ENCODE assay signal across 1 cellular context in genomic region chr12:65590318-65590717, GRCh38.
TF ChIP-seq lines count a peak whose summit lies in the region.

No MANE protein-coding gene starts in this region.

TF ChIP-seq in HEK293, 187 proteins besides CTCF, POLR2A, EP300 and RAD21 (continued from another document and continues in another):
- TF ChIP-seq PRDM6 (tag by site-specific recombination; IDR thresholded peaks at IDR 0.05) (peak; percentile 88), ZBTB17 (tag by site-specific recombination; IDR thresholded peaks at IDR 0.05) (no peak), ZNF658 (tag by site-specific recombination; IDR thresholded peaks at IDR 0.05) (no peak), HOXC10 (CRISPR knock-in tag; IDR thresholded peaks at IDR 0.05) (no peak), ZNF600 (tag by site-specific recombination; IDR thresholded peaks at IDR 0.05) (peak; percentile 54; the same call in 1 of the 2 replicates), ZBTB7A (tag by site-specific recombination; IDR thresholded peaks at IDR 0.05; ENCODE audit: low read depth) (no peak), ZXDB (tag by site-specific recombination; IDR thresholded peaks at IDR 0.05) (no peak), ZNF335 (tag by site-specific recombination; conservative IDR thresholded peaks at IDR 0.05) (peak; percentile 25; the same call in 1 of the 2 replicates), HOXA7 (CRISPR knock-in tag; IDR thresholded peaks at IDR 0.05; ENCODE audit: borderline replicate concordance) (no peak), ZNF133 (tag by site-specific recombination; IDR thresholded peaks at IDR 0.05) (no peak), ZNF394 (tag by site-specific recombination; IDR thresholded peaks at IDR 0.05; ENCODE audit: borderline replicate concordance) (no peak), KLF16 (tag by site-specific recombination; IDR thresholded peaks at IDR 0.05) (no peak), ZNF623 (tag by site-specific recombination; IDR thresholded peaks at IDR 0.05) (no peak), ZNF518A (tag by site-specific recombination; conservative IDR thresholded peaks at IDR 0.05; ENCODE audit: low read depth) (no peak), ZNF302 (tag by site-specific recombination; IDR thresholded peaks at IDR 0.05; ENCODE audit: low read depth) (no peak), ZNF416 (tag by site-specific recombination; IDR thresholded peaks at IDR 0.05) (no peak), KLF1 (tag by site-specific recombination; IDR thresholded peaks at IDR 0.05) (no peak), ZNF214 (tag by site-specific recombination; IDR thresholded peaks at IDR 0.05; ENCODE audit: borderline replicate concordance) (no peak), ZNF341 (tag by site-specific recombination; IDR thresholded peaks at IDR 0.05; ENCODE audit: low read depth) (no peak), ZNF211 (tag by site-specific recombination; IDR thresholded peaks at IDR 0.05; ENCODE audit: low read depth) (no peak), ZNF223 (tag by site-specific recombination; IDR thresholded peaks at IDR 0.05) (no peak), ZNF621 (tag by site-specific recombination; IDR thresholded peaks at IDR 0.05) (no peak), ZNF2 (tag by site-specific recombination; IDR thresholded peaks at IDR 0.05) (no peak), ZNF19 (tag by site-specific recombination; IDR thresholded peaks at IDR 0.05; ENCODE audit: low read depth) (no peak), ZNF37A (tag by site-specific recombination; IDR thresholded peaks at IDR 0.05) (no peak), PRDM1 (tag by site-specific recombination; IDR thresholded peaks at IDR 0.05) (no peak), ZFHX2 (tag by site-specific recombination; conservative IDR thresholded peaks at IDR 0.05) (peak; percentile 50), ZNF114 (tag by site-specific recombination; IDR thresholded peaks at IDR 0.05) (no peak), ZNF585B (tag by site-specific recombination; IDR thresholded peaks at IDR 0.05) (no peak), ZNF792 (tag by site-specific recombination; IDR thresholded peaks at IDR 0.05) (no peak), ZEB2 (tag by site-specific recombination; IDR thresholded peaks at IDR 0.05) (0 out of 2 replicates have a peak, but pooled peaks have one; percentile 22), SP7 (tag by site-specific recombination; IDR thresholded peaks at IDR 0.05) (no peak), SETDB1 (IDR thresholded peaks at IDR 0.05; ENCODE audit: insufficient read length, low read length) (no peak), ZNF148 (tag by site-specific recombination; IDR thresholded peaks at IDR 0.05; ENCODE audit: borderline replicate concordance) (no peak), ZNF48 (tag by site-specific recombination; IDR thresholded peaks at IDR 0.05) (no peak), ZFP37 (tag by site-specific recombination; IDR thresholded peaks at IDR 0.05) (no peak), ZNF514 (tag by site-specific recombination; IDR thresholded peaks at IDR 0.05) (no peak), ZNF626 (tag by site-specific recombination; IDR thresholded peaks at IDR 0.05) (no peak), BCL11A (tag by site-specific recombination; IDR thresholded peaks at IDR 0.05; ENCODE audit: low read depth) (no peak), ZNF202 (tag by site-specific recombination; IDR thresholded peaks at IDR 0.05; ENCODE audit: borderline replicate concordance) (no peak), SCRT2 (tag by site-specific recombination; IDR thresholded peaks at IDR 0.05) (peak; percentile 93), GLIS2 (tag by site-specific recombination; IDR thresholded peaks at IDR 0.05) (no peak), ZNF221 (tag by site-specific recombination; IDR thresholded peaks at IDR 0.05; ENCODE audit: borderline replicate concordance) (no peak), ZNF529 (tag by site-specific recombination; IDR thresholded peaks at IDR 0.05; ENCODE audit: insufficient replicate concordance) (no peak), ZNF624 (tag by site-specific recombination; IDR thresholded peaks at IDR 0.05) (no peak), ZNF596 (tag by site-specific recombination; IDR thresholded peaks at IDR 0.05) (no peak), ZNF558 (tag by site-specific recombination; IDR thresholded peaks at IDR 0.05) (no peak; the same call in 1 of the 2 replicates), REST (tag by site-specific recombination; IDR thresholded peaks at IDR 0.05) (peak; percentile 69; the same call in 1 of the 2 replicates), ZNF670 (tag by site-specific recombination; IDR thresholded peaks at IDR 0.05; ENCODE audit: low read depth) (no peak), TRIM28 (IDR thresholded peaks at IDR 0.05; ENCODE audit: borderline replicate concordance, low read length) (no peak), PRDM4 (tag by site-specific recombination; IDR thresholded peaks at IDR 0.05) (peak; percentile 53), ZNF138 (tag by site-specific recombination; IDR thresholded peaks at IDR 0.05; ENCODE audit: borderline replicate concordance) (no peak), ZNF184 (tag by site-specific recombination; IDR thresholded peaks at IDR 0.05) (no peak)
- TF ChIP-seq, protein P1, sequence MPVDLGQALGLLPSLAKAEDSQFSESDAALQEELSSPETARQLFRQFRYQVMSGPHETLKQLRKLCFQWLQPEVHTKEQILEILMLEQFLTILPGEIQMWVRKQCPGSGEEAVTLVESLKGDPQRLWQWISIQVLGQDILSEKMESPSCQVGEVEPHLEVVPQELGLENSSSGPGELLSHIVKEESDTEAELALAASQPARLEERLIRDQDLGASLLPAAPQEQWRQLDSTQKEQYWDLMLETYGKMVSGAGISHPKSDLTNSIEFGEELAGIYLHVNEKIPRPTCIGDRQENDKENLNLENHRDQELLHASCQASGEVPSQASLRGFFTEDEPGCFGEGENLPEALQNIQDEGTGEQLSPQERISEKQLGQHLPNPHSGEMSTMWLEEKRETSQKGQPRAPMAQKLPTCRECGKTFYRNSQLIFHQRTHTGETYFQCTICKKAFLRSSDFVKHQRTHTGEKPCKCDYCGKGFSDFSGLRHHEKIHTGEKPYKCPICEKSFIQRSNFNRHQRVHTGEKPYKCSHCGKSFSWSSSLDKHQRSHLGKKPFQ (tag by site-specific recombination; IDR thresholded peaks at IDR 0.05): peak; percentile 94
- TF ChIP-seq, protein P2, sequence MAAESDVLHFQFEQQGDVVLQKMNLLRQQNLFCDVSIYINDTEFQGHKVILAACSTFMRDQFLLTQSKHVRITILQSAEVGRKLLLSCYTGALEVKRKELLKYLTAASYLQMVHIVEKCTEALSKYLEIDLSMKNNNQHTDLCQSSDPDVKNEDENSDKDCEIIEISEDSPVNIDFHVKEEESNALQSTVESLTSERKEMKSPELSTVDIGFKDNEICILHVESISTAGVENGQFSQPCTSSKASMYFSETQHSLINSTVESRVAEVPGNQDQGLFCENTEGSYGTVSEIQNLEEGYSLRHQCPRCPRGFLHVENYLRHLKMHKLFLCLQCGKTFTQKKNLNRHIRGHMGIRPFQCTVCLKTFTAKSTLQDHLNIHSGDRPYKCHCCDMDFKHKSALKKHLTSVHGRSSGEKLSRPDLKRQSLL (tag by site-specific recombination; IDR thresholded peaks at IDR 0.05): no peak
